In the genomic region with DNA sequence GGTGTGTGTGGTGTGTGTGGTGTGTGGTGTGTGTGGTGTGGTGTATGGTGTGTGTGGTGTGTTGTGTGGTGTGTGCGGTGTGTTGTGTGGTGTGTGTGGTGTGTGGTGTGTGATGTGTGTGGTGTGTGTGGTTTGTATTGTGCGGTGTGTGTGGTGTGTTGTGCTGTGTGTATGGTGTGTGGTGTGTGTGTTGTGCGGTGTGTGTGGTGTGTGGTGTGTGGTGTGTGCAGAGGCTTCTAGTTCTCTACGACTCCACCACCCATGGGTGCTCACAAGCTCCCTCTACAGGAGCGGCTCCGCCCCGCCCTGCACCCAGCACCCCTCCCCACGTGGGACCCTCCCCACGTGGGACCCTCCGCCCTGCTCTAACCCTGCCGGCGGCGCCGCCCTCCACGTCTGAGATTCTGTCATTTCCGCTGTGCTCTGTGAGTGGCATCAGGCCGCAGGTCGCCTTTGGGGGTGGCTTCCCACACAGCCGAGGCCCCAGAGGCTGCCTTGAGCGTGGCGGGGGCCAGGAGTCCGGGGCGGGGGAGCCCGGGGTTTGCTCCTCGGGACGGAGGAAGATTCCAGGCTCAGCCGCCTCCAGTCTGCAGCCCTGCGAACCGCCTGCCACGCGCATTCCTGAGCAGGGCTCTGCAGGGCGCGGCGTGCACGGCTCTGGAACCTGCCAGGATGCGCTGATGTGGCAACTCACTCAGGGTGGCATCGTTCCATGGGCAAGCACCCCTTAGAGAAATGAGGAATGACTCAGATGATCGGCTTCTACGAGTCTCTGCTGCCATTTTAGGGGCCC, we compare ENCODE assay signal across 1 cellular context.
TF ChIP-seq lines count a peak whose summit lies in the region.

No MANE protein-coding gene starts in this region.

TF ChIP-seq in K562, 482 proteins besides CTCF, POLR2A, EP300 and RAD21 (continued from another document and continues in another):
- TF ChIP-seq, protein P1, sequence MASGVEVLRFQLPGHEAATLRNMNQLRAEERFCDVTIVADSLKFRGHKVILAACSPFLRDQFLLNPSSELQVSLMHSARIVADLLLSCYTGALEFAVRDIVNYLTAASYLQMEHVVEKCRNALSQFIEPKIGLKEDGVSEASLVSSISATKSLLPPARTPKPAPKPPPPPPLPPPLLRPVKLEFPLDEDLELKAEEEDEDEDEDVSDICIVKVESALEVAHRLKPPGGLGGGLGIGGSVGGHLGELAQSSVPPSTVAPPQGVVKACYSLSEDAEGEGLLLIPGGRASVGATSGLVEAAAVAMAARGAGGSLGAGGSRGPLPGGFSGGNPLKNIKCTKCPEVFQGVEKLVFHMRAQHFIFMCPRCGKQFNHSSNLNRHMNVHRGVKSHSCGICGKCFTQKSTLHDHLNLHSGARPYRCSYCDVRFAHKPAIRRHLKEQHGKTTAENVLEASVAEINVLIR (CRISPR knock-in tag; IDR thresholded peaks at IDR 0.05), result no peak
- TF ChIP-seq TRIM24 (IDR thresholded peaks at IDR 0.05), result peak in 1 of 2 experiments; percentile 32; a peak in 1 of 4 replicates
- TF ChIP-seq ZNF324 (CRISPR knock-in tag; IDR thresholded peaks at IDR 0.05), result no peak
- TF ChIP-seq SMAD1 (IDR thresholded peaks at IDR 0.05; ENCODE audit: low read depth, low read length, partially characterized antibody), result no peak
- TF ChIP-seq KAT2B (IDR thresholded peaks at IDR 0.05; ENCODE audit: low read depth, low read length), result no peak
- TF ChIP-seq, protein P2, sequence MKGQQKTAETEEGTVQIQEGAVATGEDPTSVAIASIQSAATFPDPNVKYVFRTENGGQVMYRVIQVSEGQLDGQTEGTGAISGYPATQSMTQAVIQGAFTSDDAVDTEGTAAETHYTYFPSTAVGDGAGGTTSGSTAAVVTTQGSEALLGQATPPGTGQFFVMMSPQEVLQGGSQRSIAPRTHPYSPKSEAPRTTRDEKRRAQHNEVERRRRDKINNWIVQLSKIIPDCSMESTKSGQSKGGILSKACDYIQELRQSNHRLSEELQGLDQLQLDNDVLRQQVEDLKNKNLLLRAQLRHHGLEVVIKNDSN (CRISPR knock-in tag; IDR thresholded peaks at IDR 0.05), result peak; percentile 85
- TF ChIP-seq, protein P3, sequence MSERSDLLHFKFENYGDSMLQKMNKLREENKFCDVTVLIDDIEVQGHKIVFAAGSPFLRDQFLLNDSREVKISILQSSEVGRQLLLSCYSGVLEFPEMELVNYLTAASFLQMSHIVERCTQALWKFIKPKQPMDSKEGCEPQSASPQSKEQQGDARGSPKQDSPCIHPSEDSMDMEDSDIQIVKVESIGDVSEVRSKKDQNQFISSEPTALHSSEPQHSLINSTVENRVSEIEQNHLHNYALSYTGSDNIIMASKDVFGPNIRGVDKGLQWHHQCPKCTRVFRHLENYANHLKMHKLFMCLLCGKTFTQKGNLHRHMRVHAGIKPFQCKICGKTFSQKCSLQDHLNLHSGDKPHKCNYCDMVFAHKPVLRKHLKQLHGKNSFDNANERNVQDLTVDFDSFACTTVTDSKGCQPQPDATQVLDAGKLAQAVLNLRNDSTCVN (CRISPR knock-in tag; IDR thresholded peaks at IDR 0.05), result no peak
- TF ChIP-seq PATZ1 (CRISPR knock-in tag; IDR thresholded peaks at IDR 0.05; ENCODE audit: borderline replicate concordance), result no peak
- no peak for TF ChIP-seq MGA (IDR thresholded peaks at IDR 0.05)
- TF ChIP-seq CREM (IDR thresholded peaks at IDR 0.05; ENCODE audit: low read depth), result 0 out of 2 replicates have a peak, but pooled peaks have one; percentile 25
- TF ChIP-seq ZNF124 (CRISPR knock-in tag; IDR thresholded peaks at IDR 0.05), result no peak
- peak; percentile 65; the same call in 1 of the 2 replicates for TF ChIP-seq ETS1 (conservative IDR thresholded peaks at IDR 0.05; ENCODE audit: control insufficient read depth, low read depth, low read length)
- no peak for TF ChIP-seq SOX6 (IDR thresholded peaks at IDR 0.05)
- TF ChIP-seq, protein P4, sequence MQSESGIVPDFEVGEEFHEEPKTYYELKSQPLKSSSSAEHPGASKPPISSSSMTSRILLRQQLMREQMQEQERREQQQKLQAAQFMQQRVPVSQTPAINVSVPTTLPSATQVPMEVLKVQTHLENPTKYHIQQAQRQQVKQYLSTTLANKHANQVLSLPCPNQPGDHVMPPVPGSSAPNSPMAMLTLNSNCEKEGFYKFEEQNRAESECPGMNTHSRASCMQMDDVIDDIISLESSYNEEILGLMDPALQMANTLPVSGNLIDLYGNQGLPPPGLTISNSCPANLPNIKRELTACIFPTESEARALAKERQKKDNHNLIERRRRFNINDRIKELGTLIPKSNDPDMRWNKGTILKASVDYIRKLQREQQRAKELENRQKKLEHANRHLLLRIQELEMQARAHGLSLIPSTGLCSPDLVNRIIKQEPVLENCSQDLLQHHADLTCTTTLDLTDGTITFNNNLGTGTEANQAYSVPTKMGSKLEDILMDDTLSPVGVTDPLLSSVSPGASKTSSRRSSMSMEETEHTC (IDR thresholded peaks at IDR 0.05), result no peak
- TF ChIP-seq FOXK2 (conservative IDR thresholded peaks at IDR 0.05 in 1 of 2, IDR thresholded peaks at IDR 0.05 in 1 of 2; ENCODE audit: low read depth in 2 of 2), result no peak; a peak in 1 of 4 replicates
- TF ChIP-seq TAF1 (IDR thresholded peaks at IDR 0.05; ENCODE audit: control insufficient read depth, extremely low read depth, insufficient read depth, low read length, severe bottlenecking), result no peak
- no peak for TF ChIP-seq SMARCC2 (IDR thresholded peaks at IDR 0.05; ENCODE audit: low read depth)
- peak; percentile 24; the same call in 1 of the 2 replicates for TF ChIP-seq ARID1B (IDR thresholded peaks at IDR 0.05)
- TF ChIP-seq WHSC1 (IDR thresholded peaks at IDR 0.05; ENCODE audit: low read length), result no peak
- TF ChIP-seq HNRNPL (IDR thresholded peaks at IDR 0.05; ENCODE audit: low read depth, low read length), result peak; percentile 70; the same call in 1 of the 2 replicates
- no peak for TF ChIP-seq GTF3C2 (IDR thresholded peaks at IDR 0.05; ENCODE audit: borderline replicate concordance, extremely low read depth, insufficient read length)
- 0 out of 2 replicates have a peak, but pooled peaks have one; percentile 12 for TF ChIP-seq CBFB (CRISPR knock-in tag; IDR thresholded peaks at IDR 0.05)
- no peak for TF ChIP-seq MAFK (IDR thresholded peaks at IDR 0.05; ENCODE audit: low read length)
- no peak for TF ChIP-seq PRMT5 (CRISPR knock-in tag; IDR thresholded peaks at IDR 0.05)
- TF ChIP-seq TCF7 (IDR thresholded peaks at IDR 0.05; ENCODE audit: borderline replicate concordance), result 0 out of 2 replicates have a peak, but pooled peaks have one; percentile 28
- TF ChIP-seq NFATC3 (IDR thresholded peaks at IDR 0.05), result no peak
- peak; percentile 71 for TF ChIP-seq PHF20 (IDR thresholded peaks at IDR 0.05; ENCODE audit: partially characterized antibody)
- TF ChIP-seq HMGN3 (IDR thresholded peaks at IDR 0.05; ENCODE audit: borderline replicate concordance, extremely low read depth, insufficient read length, low read depth, low read length), result no peak
